Comparison of ENCODE assay signal across 23 cellular contexts in genomic region chr20:62758226-62758912, GRCh38. TPM values are rescaled to one million over a fixed set of nuclear protein-coding genes. Genes with fewer than 3 reads are reported as not detected.
DNase-seq lines count a peak whose midpoint lies in the region; ATAC-seq, FAIRE-seq and TF ChIP-seq lines count a peak whose summit lies in the region.
"Had no signal": no experiment of that assay in that cellular context is flagged by ENCODE, and none has a peak within 500 bp of the region (broad histone marks: within the 10 kb centered on the region; RNA-seq: fewer than 3 reads in every experiment).

No MANE protein-coding gene starts in this region.

- in situ Hi-C loops in HepG2 (cut with HindIII; ENCODE audit: extremely low pct_ligation_motif_present, low pct_unique_long_range_greater_than_20kb): no loop called here

- DNase-seq in Right ventricle myocardium inferior (ENCODE audit: missing footprints) (peak; percentile 22), left cardiac atrium (no peak), HepG2 (ENCODE audit: low spot score) (no peak), osteoblast (ENCODE audit: insufficient read length, low spot score, missing footprints) (peak; percentile 68), DMS53 treated with DMSO at 0.1 percent for 48 hours (lab: John Stamatoyannopoulos, UW; ENCODE audit: unreplicated experiment) (no peak)
- DNase-seq in naive thymus-derived CD8-positive, alpha-beta T cell: no peak
- DNase-seq: ACHN, BE2C, DMS153, KG1, MG63, NCI-H1048, NCI-H1417, NCI-H1694, NCI-H2029 treated with DMSO at 0.1 percent for 48 hours, NCI-H446 treated with DMSO at 0.1 percent for 48 hours, NCI-H526 treated with DMSO at 0.1 percent for 48 hours, PC-9, SHP77 treated with DMSO at 0.1 percent for 48 hours had no signal

- TF ChIP-seq EP300 in HepG2 (IDR thresholded peaks at IDR 0.05; ENCODE audit: low read depth in 2 of 2, low read length in 2 of 2) (no peak), HepG2 (CRISPR knock-in tag; IDR thresholded peaks at IDR 0.05; ENCODE audit: borderline replicate concordance) (no peak)

- no peaks in the 10 kb centered on the region for H3K9me3 Mint-ChIP-seq in naive thymus-derived CD8-positive, alpha-beta T cell

- no peaks in the 10 kb centered on the region for H3K4me1 ChIP-seq in HEK293 (ENCODE audit: control insufficient read depth, insufficient read depth, low read length)
- peaks cover 1% of the 10 kb centered on the region for H3K4me1 ChIP-seq in HepG2 (ENCODE audit: insufficient read depth, low read length)
- H3K4me1 ChIP-seq in osteoblast (ENCODE audit: insufficient read depth, low read length): no peaks in the 10 kb centered on the region
- H3K4me1 ChIP-seq: BE2C had no signal

- peaks cover 0 to 7% (median 6%) of the 10 kb centered on the region in 5 donors for H3K27me3 Mint-ChIP-seq in naive thymus-derived CD8-positive, alpha-beta T cell

- TF ChIP-seq RAD21 in HepG2 (CRISPR knock-in tag; IDR thresholded peaks at IDR 0.05): no peak

- 27% methylated on average over 16 of the region's 16 CpGs for WGBS in HepG2 (ENCODE audit: low lambda C conversion rate)

- H3K9me3 ChIP-seq in HEK293 (ENCODE audit: control insufficient read depth, insufficient read depth, low read depth, low read length): no peaks in the 10 kb centered on the region
- H3K9me3 ChIP-seq in HepG2 (ENCODE audit: low read length): no peaks in the 10 kb centered on the region
- no peaks in the 10 kb centered on the region for H3K9me3 ChIP-seq in osteoblast (ENCODE audit: low read depth, low read length)
- H3K9me3 ChIP-seq: BE2C, MG63 had no signal

- H3K27ac Mint-ChIP-seq in naive thymus-derived CD8-positive, alpha-beta T cell: peak overlapping the region in 1 of 10 donors; percentile 11

- H3K27me3 ChIP-seq in HepG2 (ENCODE audit: control insufficient read depth in 1 of 2, insufficient read depth in 2 of 2, low read length in 2 of 2) (peaks cover 18 to 70% of the 10 kb centered on the region in 2 experiments), osteoblast (ENCODE audit: insufficient read depth, low read length) (peaks cover 2% of the 10 kb centered on the region)
- H3K27me3 ChIP-seq: BE2C, MG63 had no signal

- BruUV-seq in HepG2 (replicated peaks; lab: Mats Ljungman, UMichigan): no TSS peak

- H3K27ac ChIP-seq in HEK293 (ENCODE audit: extremely low read depth, low read depth, low read length) (no peak overlapping the region), HepG2 (ENCODE audit: extremely low read length, insufficient read depth, low read length) (no peak overlapping the region), osteoblast (ENCODE audit: low read depth, low read length) (no peak overlapping the region)
- H3K27ac ChIP-seq: 22Rv1, PC-9 had no signal

- POLR2A ChIA-PET in HEK293 (lab: Yijun Ruan, JAX) (no interaction called here), HepG2 (lab: Yijun Ruan, JAX) (no interaction called here)
- POLR2A ChIA-PET in naive thymus-derived CD8-positive, alpha-beta T cell (lab: Charles Lee): interaction anchor here (0.5 to 1.4 kb wide), 2 partner anchors 8 to 36 kb away, joined by 4 to 7 read pairs; no protein-coding TSS in a partner anchor

- H3K36me3 ChIP-seq in HEK293 (ENCODE audit: control insufficient read depth in 2 of 2, insufficient read depth in 1 of 2, low read length in 2 of 2) (no peaks in the 10 kb centered on the region), HepG2 (replicated peaks in 1 of 2; ENCODE audit: control insufficient read depth in 1 of 2, insufficient read depth in 2 of 2, low read length in 2 of 2) (no peaks in the 10 kb centered on the region), osteoblast (ENCODE audit: insufficient read depth, low read length) (no peaks in the 10 kb centered on the region)
- H3K36me3 ChIP-seq: BE2C, MG63 had no signal

- no peaks in the 10 kb centered on the region for H3K36me3 Mint-ChIP-seq in naive thymus-derived CD8-positive, alpha-beta T cell

- H3K9ac ChIP-seq in HepG2 (ENCODE audit: insufficient read depth, low read depth, low read length): no peak overlapping the region

- no peak overlapping the region for H3K4me3 Mint-ChIP-seq in naive thymus-derived CD8-positive, alpha-beta T cell

- H2AFZ ChIP-seq in HepG2 (ENCODE audit: low read length) (no peak overlapping the region), osteoblast (ENCODE audit: low read length) (no peak overlapping the region)
- H2AFZ ChIP-seq: PC-9 had no signal

- peaks cover 0 to 5% (median 0%) of the 10 kb centered on the region in 4 donors for H3K4me1 Mint-ChIP-seq in naive thymus-derived CD8-positive, alpha-beta T cell

- no peak for FAIRE-seq in HepG2 (lab: Jason Lieb, UNC)
- FAIRE-seq: H54 had no signal

- H4K20me1 ChIP-seq in HepG2 (ENCODE audit: insufficient read depth, low read length) (no peaks in the 10 kb centered on the region; the same call in 1 of the 2 replicates), osteoblast (ENCODE audit: insufficient read depth, low read length) (no peaks in the 10 kb centered on the region)

- H3K4me2 ChIP-seq in HepG2 (ENCODE audit: low read depth, low read length) (no peak overlapping the region), osteoblast (ENCODE audit: insufficient read depth, low read length) (no peak overlapping the region)
- H3K4me2 ChIP-seq: PC-9 had no signal

- no peak for TF ChIP-seq CTCF in HEK293 (tag by site-specific recombination; IDR thresholded peaks at IDR 0.05)
- TF ChIP-seq CTCF in HepG2 (CRISPR knock-in tag; IDR thresholded peaks at IDR 0.05): no peak
- TF ChIP-seq CTCF in osteoblast (IDR thresholded peaks at IDR 0.05; ENCODE audit: extremely low read depth, low read depth, low read length): no peak

- ATAC-seq in Right ventricle myocardium inferior (no peak), left cardiac atrium (no peak), HepG2 (no peak), GM18873 (IDR thresholded peaks at IDR 0.05; ENCODE audit: low FRiP score, unreplicated experiment) (no peak)
- ATAC-seq in naive thymus-derived CD8-positive, alpha-beta T cell: no peak

- H3K4me3 ChIP-seq in HEK293 (ENCODE audit: low read depth, low read length): no peak overlapping the region
- H3K4me3 ChIP-seq in HepG2 (replicated peaks in 1 of 3; ENCODE audit: insufficient read depth in 1 of 3, low read depth in 2 of 3, low read length in 3 of 3): no peak overlapping the region
- no peak overlapping the region for H3K4me3 ChIP-seq in osteoblast (ENCODE audit: insufficient read depth, low read length)
- H3K4me3 ChIP-seq: MG63, PC-9 had no signal

- CTCF ChIA-PET in HEK293 (lab: Yijun Ruan, JAX): no interaction called here
- CTCF ChIA-PET in HepG2 (lab: Yijun Ruan, JAX; ENCODE audit: low intra/inter-chr PET ratio, low total read pairs): no interaction called here

- no peaks in the 10 kb centered on the region for H3K79me2 ChIP-seq in HepG2 (ENCODE audit: insufficient read depth, low read length)
- H3K79me2 ChIP-seq in osteoblast (ENCODE audit: insufficient read depth, low read length): no peaks in the 10 kb centered on the region

- intact Hi-C loops in Right ventricle myocardium inferior (cut with DNase I) (no loop called here), left cardiac atrium (cut with DNase I) (no loop called here), HepG2 (cut with micrococcal nuclease; ENCODE audit: unreplicated experiment) (no loop called here)

- no peak for TF ChIP-seq POLR2A in HepG2 (IDR thresholded peaks at IDR 0.05; ENCODE audit: insufficient read depth in 1 of 2, low read depth in 2 of 2, low read length in 2 of 2)

RNA-seq across cellular contexts. Expression of gene MRGBP, which starts 37.9 kb away (rescaled TPM):
- 10.0 TPM for total RNA-seq in Right ventricle myocardium inferior
- 1 to 10 TPM; 8.9 TPM for total RNA-seq in left cardiac atrium
- total RNA-seq in HepG2 (2016; rRNA removed; fragmentation: Illumina TruSeq; extraction: Trizol): 34.8 and 35.9 TPM in 2 replicates
- total RNA-seq in HepG2 (2016; cell fraction: cytosol; rRNA removed; fragmentation: Illumina TruSeq; extraction: Trizol; ENCODE audit: low read depth): 79.0 and 80.7 TPM in 2 replicates
- total RNA-seq in HepG2 (2016; cell fraction: insoluble cytoplasmic fraction; rRNA removed; fragmentation: Illumina TruSeq; extraction: Trizol): 31.8 and 38.7 TPM in 2 replicates
- total RNA-seq in HepG2 (2016; cell fraction: membrane; rRNA removed; fragmentation: Illumina TruSeq; extraction: Trizol): 96.7 and 98.0 TPM in 2 replicates
- 17.0 and 18.5 TPM in 2 replicates for total RNA-seq in HepG2 (2016; cell fraction: nucleus; rRNA removed; fragmentation: Illumina TruSeq; extraction: Trizol)
- polyA plus RNA-seq in HepG2 (2011; rRNA removed): 31.6 and 34.2 TPM in 2 replicates
- polyA plus RNA-seq in HepG2 (2011; cell fraction: cytosol; rRNA removed): 30.7 and 37.2 TPM in 2 replicates
- 29.7 and 36.4 TPM in 2 replicates for polyA plus RNA-seq in HepG2 (2011; cell fraction: nucleus; rRNA removed)
- polyA plus RNA-seq in HepG2 (2012): 21.6 and 23.1 TPM in 2 replicates
- 88.5 and 96.5 TPM in 2 replicates for polyA plus RNA-seq in HepG2 (2016; cell fraction: cytosol; fragmentation: Illumina TruSeq; extraction: Trizol; ENCODE audit: low read depth)
- polyA plus RNA-seq in HepG2 (2016; cell fraction: insoluble cytoplasmic fraction; fragmentation: Illumina TruSeq; extraction: Trizol; ENCODE audit: low read depth): 34.9 and 39.2 TPM in 2 replicates
- 88.7 and 90.6 TPM in 2 replicates for polyA plus RNA-seq in HepG2 (2016; cell fraction: membrane; fragmentation: Illumina TruSeq; extraction: Trizol; ENCODE audit: low read depth)
- 40.3 and 42.7 TPM in 2 replicates for polyA plus RNA-seq in HepG2 (2016; cell fraction: nucleus; fragmentation: Illumina TruSeq; extraction: Trizol; ENCODE audit: insufficient read depth, low read depth)
- 21.2 and 36.8 TPM in 2 replicates for polyA minus RNA-seq in HepG2 (2011; rRNA and poly(A)+ RNA removed; ENCODE audit: low replicate concordance)
- 12.7 and 13.0 TPM in 2 replicates for polyA minus RNA-seq in HepG2 (2011; cell fraction: cytosol; rRNA and poly(A)+ RNA removed)
- polyA minus RNA-seq in HepG2 (2011; cell fraction: nucleus; rRNA and poly(A)+ RNA removed): 10.2 and 10.9 TPM in 2 replicates
- 14.1 and 15.2 TPM in 2 replicates for total RNA-seq in osteoblast
- total RNA-seq in naive thymus-derived CD8-positive, alpha-beta T cell: 10 to 100 TPM; 13.6 to 14.2 TPM
- 10 to 100 TPM in 1 of 3 donors, 1 to 10 TPM in 2; 7.4 to 10.2 (median 9.0) TPM for polyA plus RNA-seq in naive thymus-derived CD8-positive, alpha-beta T cell

RNA-seq across cellular contexts. Expression of gene OGFR, which starts 46.3 kb away (rescaled TPM):
- total RNA-seq in Right ventricle myocardium inferior (22.5 TPM), left cardiac atrium (10 to 100 TPM; 23.3 to 23.6 TPM), HepG2 (2016; rRNA removed; fragmentation: Illumina TruSeq; extraction: Trizol) (68.3 and 81.8 TPM in 2 replicates), osteoblast (32.4 and 39.1 TPM in 2 replicates)
- 6.3 and 8.7 TPM in 2 replicates for total RNA-seq in HepG2 (2016; cell fraction: cytosol; rRNA removed; fragmentation: Illumina TruSeq; extraction: Trizol; ENCODE audit: low read depth)
- total RNA-seq in HepG2 (2016; cell fraction: insoluble cytoplasmic fraction; rRNA removed; fragmentation: Illumina TruSeq; extraction: Trizol): 58.8 and 84.2 TPM in 2 replicates
- 20.8 and 24.4 TPM in 2 replicates for total RNA-seq in HepG2 (2016; cell fraction: membrane; rRNA removed; fragmentation: Illumina TruSeq; extraction: Trizol)
- 33.8 and 41.3 TPM in 2 replicates for total RNA-seq in HepG2 (2016; cell fraction: nucleus; rRNA removed; fragmentation: Illumina TruSeq; extraction: Trizol)
- polyA plus RNA-seq in HepG2 (2011; rRNA removed): 47.7 and 62.2 TPM in 2 replicates
- polyA plus RNA-seq in HepG2 (2011; cell fraction: cytosol; rRNA removed): 58.6 and 82.5 TPM in 2 replicates
- 105 and 121 TPM in 2 replicates for polyA plus RNA-seq in HepG2 (2011; cell fraction: nucleus; rRNA removed)
- polyA plus RNA-seq in HepG2 (2012): 34.0 and 38.1 TPM in 2 replicates
- 4.2 and 4.7 TPM in 2 replicates for polyA plus RNA-seq in HepG2 (2016; cell fraction: cytosol; fragmentation: Illumina TruSeq; extraction: Trizol; ENCODE audit: low read depth)
- polyA plus RNA-seq in HepG2 (2016; cell fraction: insoluble cytoplasmic fraction; fragmentation: Illumina TruSeq; extraction: Trizol; ENCODE audit: low read depth): 68.1 and 77.5 TPM in 2 replicates
- 11.5 and 14.2 TPM in 2 replicates for polyA plus RNA-seq in HepG2 (2016; cell fraction: membrane; fragmentation: Illumina TruSeq; extraction: Trizol; ENCODE audit: low read depth)
- polyA plus RNA-seq in HepG2 (2016; cell fraction: nucleus; fragmentation: Illumina TruSeq; extraction: Trizol; ENCODE audit: insufficient read depth, low read depth): 103 and 104 TPM in 2 replicates
- 38.5 and 45.1 TPM in 2 replicates for polyA minus RNA-seq in HepG2 (2011; rRNA and poly(A)+ RNA removed; ENCODE audit: low replicate concordance)
- 39.4 and 42.5 TPM in 2 replicates for polyA minus RNA-seq in HepG2 (2011; cell fraction: cytosol; rRNA and poly(A)+ RNA removed)
- 15.1 and 20.0 TPM in 2 replicates for polyA minus RNA-seq in HepG2 (2011; cell fraction: nucleus; rRNA and poly(A)+ RNA removed)
- 10 to 100 TPM; 77.1 to 79.9 TPM for total RNA-seq in naive thymus-derived CD8-positive, alpha-beta T cell
- 10 to 100 TPM; 26.5 to 58.2 (median 40.1) TPM for polyA plus RNA-seq in naive thymus-derived CD8-positive, alpha-beta T cell

RNA-seq across cellular contexts. Expression of gene NTSR1, which starts 49.7 kb away (rescaled TPM):
- not detected for total RNA-seq in Right ventricle myocardium inferior
- total RNA-seq in left cardiac atrium: not detected
- 0.09 TPM in 1 of 2 replicates, not detected in the other for total RNA-seq in HepG2 (2016; rRNA removed; fragmentation: Illumina TruSeq; extraction: Trizol)
- not detected in 2 replicates for total RNA-seq in HepG2 (2016; cell fraction: cytosol; rRNA removed; fragmentation: Illumina TruSeq; extraction: Trizol; ENCODE audit: low read depth)
- 0.04 TPM in 1 of 2 replicates, not detected in the other for total RNA-seq in HepG2 (2016; cell fraction: insoluble cytoplasmic fraction; rRNA removed; fragmentation: Illumina TruSeq; extraction: Trizol)
- total RNA-seq in HepG2 (2016; cell fraction: membrane; rRNA removed; fragmentation: Illumina TruSeq; extraction: Trizol): 0.09 TPM in 1 of 2 replicates, not detected in the other
- 0.12 TPM in 1 of 2 replicates, not detected in the other for total RNA-seq in HepG2 (2016; cell fraction: nucleus; rRNA removed; fragmentation: Illumina TruSeq; extraction: Trizol)
- 0.12 and 0.17 TPM in 2 replicates for polyA plus RNA-seq in HepG2 (2011; rRNA removed)
- 0.09 and 0.12 TPM in 2 replicates for polyA plus RNA-seq in HepG2 (2011; cell fraction: cytosol; rRNA removed)
- polyA plus RNA-seq in HepG2 (2011; cell fraction: nucleus; rRNA removed): 0.38 and 0.51 TPM in 2 replicates
- polyA plus RNA-seq in HepG2 (2012): 0.09 and 0.19 TPM in 2 replicates
- polyA plus RNA-seq in HepG2 (2016; cell fraction: cytosol; fragmentation: Illumina TruSeq; extraction: Trizol; ENCODE audit: low read depth): not detected in 2 replicates
- polyA plus RNA-seq in HepG2 (2016; cell fraction: insoluble cytoplasmic fraction; fragmentation: Illumina TruSeq; extraction: Trizol; ENCODE audit: low read depth): 0.08 TPM in 1 of 2 replicates, not detected in the other
- 0.05 TPM in 1 of 2 replicates, not detected in the other for polyA plus RNA-seq in HepG2 (2016; cell fraction: membrane; fragmentation: Illumina TruSeq; extraction: Trizol; ENCODE audit: low read depth)
- 0.35 and 0.41 TPM in 2 replicates for polyA plus RNA-seq in HepG2 (2016; cell fraction: nucleus; fragmentation: Illumina TruSeq; extraction: Trizol; ENCODE audit: insufficient read depth, low read depth)
- 0.24 TPM in 1 of 2 replicates, not detected in the other for polyA minus RNA-seq in HepG2 (2011; rRNA and poly(A)+ RNA removed; ENCODE audit: low replicate concordance)
- polyA minus RNA-seq in HepG2 (2011; cell fraction: cytosol; rRNA and poly(A)+ RNA removed): not detected in 2 replicates
- 0.12 and 0.13 TPM in 2 replicates for polyA minus RNA-seq in HepG2 (2011; cell fraction: nucleus; rRNA and poly(A)+ RNA removed)
- total RNA-seq in osteoblast: not detected in 2 replicates
- total RNA-seq in naive thymus-derived CD8-positive, alpha-beta T cell: not detected
- not detected for polyA plus RNA-seq in naive thymus-derived CD8-positive, alpha-beta T cell

RNA-seq across cellular contexts. Expression of gene COL9A3, which starts 58.5 kb away (rescaled TPM):
- total RNA-seq in Right ventricle myocardium inferior: 5.5 TPM
- 1 to 10 TPM; 4.0 to 4.7 TPM for total RNA-seq in left cardiac atrium
- total RNA-seq in HepG2 (2016; rRNA removed; fragmentation: Illumina TruSeq; extraction: Trizol): 53.3 and 204 TPM in 2 replicates
- total RNA-seq in HepG2 (2016; cell fraction: cytosol; rRNA removed; fragmentation: Illumina TruSeq; extraction: Trizol; ENCODE audit: low read depth): 13.9 and 15.8 TPM in 2 replicates
- total RNA-seq in HepG2 (2016; cell fraction: insoluble cytoplasmic fraction; rRNA removed; fragmentation: Illumina TruSeq; extraction: Trizol): 48.0 and 215 TPM in 2 replicates
- total RNA-seq in HepG2 (2016; cell fraction: membrane; rRNA removed; fragmentation: Illumina TruSeq; extraction: Trizol): 19.3 and 20.8 TPM in 2 replicates
- total RNA-seq in HepG2 (2016; cell fraction: nucleus; rRNA removed; fragmentation: Illumina TruSeq; extraction: Trizol): 216 and 254 TPM in 2 replicates
- polyA plus RNA-seq in HepG2 (2011; rRNA removed): 155 and 175 TPM in 2 replicates
- 84.5 and 113 TPM in 2 replicates for polyA plus RNA-seq in HepG2 (2011; cell fraction: cytosol; rRNA removed)
- 1,291 and 1,782 TPM in 2 replicates for polyA plus RNA-seq in HepG2 (2011; cell fraction: nucleus; rRNA removed)
- 79.9 and 172 TPM in 2 replicates for polyA plus RNA-seq in HepG2 (2012)
- 9.2 and 9.5 TPM in 2 replicates for polyA plus RNA-seq in HepG2 (2016; cell fraction: cytosol; fragmentation: Illumina TruSeq; extraction: Trizol; ENCODE audit: low read depth)
- 55.1 and 66.2 TPM in 2 replicates for polyA plus RNA-seq in HepG2 (2016; cell fraction: insoluble cytoplasmic fraction; fragmentation: Illumina TruSeq; extraction: Trizol; ENCODE audit: low read depth)
- 17.0 and 20.1 TPM in 2 replicates for polyA plus RNA-seq in HepG2 (2016; cell fraction: membrane; fragmentation: Illumina TruSeq; extraction: Trizol; ENCODE audit: low read depth)
- 637 and 662 TPM in 2 replicates for polyA plus RNA-seq in HepG2 (2016; cell fraction: nucleus; fragmentation: Illumina TruSeq; extraction: Trizol; ENCODE audit: insufficient read depth, low read depth)
- polyA minus RNA-seq in HepG2 (2011; rRNA and poly(A)+ RNA removed; ENCODE audit: low replicate concordance): 5.1 and 12.2 TPM in 2 replicates
- polyA minus RNA-seq in HepG2 (2011; cell fraction: cytosol; rRNA and poly(A)+ RNA removed): 23.0 and 25.3 TPM in 2 replicates
- 56.8 and 67.0 TPM in 2 replicates for polyA minus RNA-seq in HepG2 (2011; cell fraction: nucleus; rRNA and poly(A)+ RNA removed)
- total RNA-seq in osteoblast: not detected in 2 replicates
- total RNA-seq in naive thymus-derived CD8-positive, alpha-beta T cell: 1 to 10 TPM; 1.2 to 2.2 TPM
- under 1 TPM in 1 of 3 donors, not detected in 2; 0.15 TPM for polyA plus RNA-seq in naive thymus-derived CD8-positive, alpha-beta T cell

Comparison
In these comparisons a context has a peak if more than half of its experiments do, and no peak if none do; other contexts are left out.
1. DNase-seq: peak in Right ventricle myocardium inferior (single experiment) and osteoblast (single experiment); none in left cardiac atrium (single experiment), HepG2 (single experiment), DMS53 treated with DMSO at 0.1 percent for 48 hours (single experiment) and naive thymus-derived CD8-positive, alpha-beta T cell (0 of 10).